Comparison of ENCODE assay signal across 36 cellular contexts in the genomic region with DNA sequence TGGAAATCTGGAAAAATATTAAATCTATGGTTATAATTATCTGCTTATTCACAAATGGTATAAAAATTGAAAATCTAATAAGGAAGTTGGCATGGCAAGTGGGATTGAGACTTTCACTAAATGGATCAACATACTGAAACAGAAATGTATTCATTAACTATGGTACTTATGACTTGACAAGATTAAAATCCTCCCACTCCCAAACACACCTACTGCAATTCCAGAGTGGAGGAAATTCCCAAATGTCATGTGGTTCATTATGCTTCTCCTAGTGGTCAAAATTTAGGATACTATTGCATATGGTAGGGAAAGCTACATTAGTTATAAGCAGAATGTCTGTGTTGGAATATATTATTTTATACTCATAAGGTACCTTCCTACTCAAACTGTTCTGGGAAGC.
"Had no signal": no experiment of that assay in that cellular context is flagged by ENCODE, and none has a peak within 500 bp of the region (broad histone marks: within the 10 kb centered on the region; RNA-seq: fewer than 3 reads in every experiment).

No MANE protein-coding gene starts in this region.

- H3K27me3 Mint-ChIP-seq: activated CD4-positive, alpha-beta memory T cell treated with anti-CD3 and anti-CD28 coated beads for 36 hours; activated CD4-positive, alpha-beta T cell treated with anti-CD3 and anti-CD28 coated beads, Interleukin-2, amount 10 ng/mL, durations not matched to agents 24 days and 14 days; activated CD8-positive, alpha-beta memory T cell treated with anti-CD3 and anti-CD28 coated beads, Interleukin-2, amount 10 ng/mL, durations not matched to agents 7 days and 5 days; activated naive CD4-positive, alpha-beta T cell treated with anti-CD3 and anti-CD28 coated beads, Interleukin-2, amount 10 ng/mL, durations not matched to agents 7 days and 5 days; activated naive CD4-positive, alpha-beta T cell treated with anti-CD3 and anti-CD28 coated beads, Interleukin-2, amount 50 U/mL, for 24 hours; activated naive CD8-positive, alpha-beta T cell; activated naive CD8-positive, alpha-beta T cell treated with anti-CD3 and anti-CD28 coated beads, Interleukin-2, amount 10 ng/mL, durations not matched to agents 7 days and 5 days; activated naive CD8-positive, alpha-beta T cell treated with anti-CD3 and anti-CD28 coated beads, Interleukin-2, amount 50 U/mL, for 24 hours; activated T-cell treated with anti-CD3 and anti-CD28 coated beads, Interleukin-2, amount 50 U/mL, for 24 hours had no signal

- H3K27ac Mint-ChIP-seq: activated B cell treated with CpG ODN at 0.5 μM for 24 hours; activated CD4-positive, alpha-beta memory T cell treated with anti-CD3 and anti-CD28 coated beads for 36 hours; activated CD4-positive, alpha-beta T cell treated with anti-CD3 and anti-CD28 coated beads, Interleukin-2, amount 10 ng/mL, durations not matched to agents 24 days and 14 days; activated CD8-positive, alpha-beta memory T cell treated with anti-CD3 and anti-CD28 coated beads, Interleukin-2, amount 10 ng/mL, durations not matched to agents 7 days and 5 days; activated CD8-positive, alpha-beta T cell treated with anti-CD3 and anti-CD28 coated beads, Interleukin-2, amount 10 ng/mL, durations not matched to agents 7 days and 5 days; activated naive CD4-positive, alpha-beta T cell treated with anti-CD3 and anti-CD28 coated beads, Interleukin-2, amount 10 ng/mL, durations not matched to agents 7 days and 5 days; activated naive CD4-positive, alpha-beta T cell treated with anti-CD3 and anti-CD28 coated beads, Interleukin-2, amount 50 U/mL, for 24 hours; activated naive CD8-positive, alpha-beta T cell; activated naive CD8-positive, alpha-beta T cell treated with anti-CD3 and anti-CD28 coated beads, Interleukin-2, amount 10 ng/mL, durations not matched to agents 7 days and 5 days; activated naive CD8-positive, alpha-beta T cell treated with anti-CD3 and anti-CD28 coated beads, Interleukin-2, amount 50 U/mL, for 24 hours; activated T-cell treated with anti-CD3 and anti-CD28 coated beads, Interleukin-2, amount 50 U/mL, for 24 hours; activated T-helper 2 cell treated with anti-CD3 and anti-CD28 coated beads, Interferon-gamma antibody, Interleukin-2, Interleukin-4, amounts not matched to agents 10 μg/mL and 5 μg/mL and 100 μg/mL, durations not matched to agents 14 hours and 24 hours and 36 hours; brain; T-helper 1 cell treated with Interleukin-12 subunit alpha and Interleukin-12 subunit beta and Interleukin-4 antibody, amounts not matched to agents 30 μg/mL and 1 μg/mL, for 36 hours; T-helper 2 cell treated with Interferon-gamma antibody and Interleukin-4, amounts not matched to agents 5 μg/mL and 100 μg/mL, for 36 hours had no signal

- H3K36me3 ChIP-seq: ascending aorta, breast epithelium had no signal

- DNase-seq: activated B cell treated with CpG ODN at 0.5 μM for 24 hours; activated CD4-positive, alpha-beta memory T cell treated with anti-CD3 and anti-CD28 coated beads for 36 hours; activated CD4-positive, alpha-beta T cell treated with anti-CD3 and anti-CD28 coated beads for 4 hours; activated CD4-positive, alpha-beta T cell treated with anti-CD3 and anti-CD28 coated beads, Interleukin-2, amount 10 ng/mL, durations not matched to agents 24 days and 14 days; activated CD4-positive, alpha-beta T cell treated with anti-CD3 and anti-CD28 coated beads, Interleukin-2, amount 50 U/mL, for 1 hour; activated CD4-positive, alpha-beta T cell treated with anti-CD3 and anti-CD28 coated beads, Interleukin-2, amount 50 U/mL, for 4 hours; activated CD4-positive, CD25-positive, alpha-beta regulatory T cell treated with anti-CD3 and anti-CD28 coated beads, Interleukin-2, amount 50 U/mL, for 72 hours; activated CD8-positive, alpha-beta memory T cell treated with anti-CD3 and anti-CD28 coated beads for 24 hours; activated CD8-positive, alpha-beta memory T cell treated with anti-CD3 and anti-CD28 coated beads, Interleukin-2, amount 10 ng/mL, durations not matched to agents 7 days and 5 days; activated CD8-positive, alpha-beta memory T cell treated with anti-CD3 and anti-CD28 coated beads, Interleukin-2, amount 50 U/mL, for 48 hours; activated CD8-positive, alpha-beta T cell treated with anti-CD3 and anti-CD28 coated beads, Interleukin-2, amount 10 ng/mL, durations not matched to agents 7 days and 5 days; activated effector memory CD4-positive, alpha-beta T cell treated with Interleukin-2 at 50 U/mL for 16 hours; activated gamma-delta T cell; activated naive CD4-positive, alpha-beta T cell treated with anti-CD3 and anti-CD28 coated beads, Interleukin-2, amount 10 ng/mL, durations not matched to agents 7 days and 5 days; activated naive CD4-positive, alpha-beta T cell treated with Interleukin-2 at 50 U/mL for 16 hours; activated naive CD8-positive, alpha-beta T cell treated with anti-CD3 and anti-CD28 coated beads, Interleukin-2, amount 10 ng/mL, durations not matched to agents 7 days and 5 days; activated naive CD8-positive, alpha-beta T cell treated with anti-CD3 and anti-CD28 coated beads, Interleukin-2, amount 50 U/mL, for 24 hours; activated T-cell treated with anti-CD3 and anti-CD28 coated beads, Interleukin-2, amount 50 U/mL, for 24 hours; activated T-cell treated with anti-CD3 and anti-CD28 coated beads, Interleukin-2, amount 50 U/mL, for 48 hours; amygdala; anterior cingulate cortex; central memory CD4-positive, alpha-beta T cell; SW 1271; T-helper 1 cell; T-helper 2 cell; T-helper 9 cell had no signal

- H3K4me1 Mint-ChIP-seq: activated B cell treated with CpG ODN at 0.5 μM for 24 hours; activated CD4-positive, alpha-beta T cell treated with anti-CD3 and anti-CD28 coated beads, Interleukin-2, amount 10 ng/mL, durations not matched to agents 24 days and 14 days; activated CD8-positive, alpha-beta memory T cell treated with anti-CD3 and anti-CD28 coated beads, Interleukin-2, amount 10 ng/mL, durations not matched to agents 7 days and 5 days; activated naive CD4-positive, alpha-beta T cell treated with anti-CD3 and anti-CD28 coated beads, Interleukin-2, amount 10 ng/mL, durations not matched to agents 7 days and 5 days; activated naive CD4-positive, alpha-beta T cell treated with anti-CD3 and anti-CD28 coated beads, Interleukin-2, amount 50 U/mL, for 24 hours; activated naive CD8-positive, alpha-beta T cell treated with anti-CD3 and anti-CD28 coated beads, Interleukin-2, amount 10 ng/mL, durations not matched to agents 7 days and 5 days; activated naive CD8-positive, alpha-beta T cell treated with anti-CD3 and anti-CD28 coated beads, Interleukin-2, amount 50 U/mL, for 24 hours had no signal

- ATAC-seq: activated CD8-positive, alpha-beta memory T cell treated with anti-CD3 and anti-CD28 coated beads, Interleukin-2, amount 10 ng/mL, durations not matched to agents 7 days and 5 days; activated CD8-positive, alpha-beta T cell treated with anti-CD3 and anti-CD28 coated beads, Interleukin-2, amount 10 ng/mL, durations not matched to agents 7 days and 5 days; activated naive CD8-positive, alpha-beta T cell treated with anti-CD3 and anti-CD28 coated beads, Interleukin-2, amount 50 U/mL, for 24 hours had no signal

- H3K36me3 Mint-ChIP-seq: activated CD4-positive, alpha-beta memory T cell treated with anti-CD3 and anti-CD28 coated beads for 36 hours; activated CD8-positive, alpha-beta memory T cell treated with anti-CD3 and anti-CD28 coated beads, Interleukin-2, amount 10 ng/mL, durations not matched to agents 7 days and 5 days; activated naive CD4-positive, alpha-beta T cell treated with anti-CD3 and anti-CD28 coated beads, Interleukin-2, amount 10 ng/mL, durations not matched to agents 7 days and 5 days; activated naive CD4-positive, alpha-beta T cell treated with anti-CD3 and anti-CD28 coated beads, Interleukin-2, amount 50 U/mL, for 24 hours; activated naive CD8-positive, alpha-beta T cell; activated naive CD8-positive, alpha-beta T cell treated with anti-CD3 and anti-CD28 coated beads, Interleukin-2, amount 10 ng/mL, durations not matched to agents 7 days and 5 days; brain had no signal

- FAIRE-seq: TTC549 had no signal

- H3K9me3 ChIP-seq: ascending aorta, breast epithelium had no signal

- H3K9me3 Mint-ChIP-seq: activated B cell treated with CpG ODN at 0.5 μM for 24 hours; activated CD4-positive, alpha-beta memory T cell treated with anti-CD3 and anti-CD28 coated beads for 36 hours; activated CD4-positive, alpha-beta T cell treated with anti-CD3 and anti-CD28 coated beads, Interleukin-2, amount 10 ng/mL, durations not matched to agents 24 days and 14 days; activated naive CD4-positive, alpha-beta T cell treated with anti-CD3 and anti-CD28 coated beads, Interleukin-2, amount 10 ng/mL, durations not matched to agents 7 days and 5 days; activated naive CD4-positive, alpha-beta T cell treated with anti-CD3 and anti-CD28 coated beads, Interleukin-2, amount 50 U/mL, for 24 hours; activated naive CD8-positive, alpha-beta T cell treated with anti-CD3 and anti-CD28 coated beads, Interleukin-2, amount 10 ng/mL, durations not matched to agents 7 days and 5 days; activated naive CD8-positive, alpha-beta T cell treated with anti-CD3 and anti-CD28 coated beads, Interleukin-2, amount 50 U/mL, for 24 hours; activated T-cell treated with anti-CD3 and anti-CD28 coated beads, Interleukin-2, amount 50 U/mL, for 24 hours; activated T-helper 2 cell treated with anti-CD3 and anti-CD28 coated beads, Interferon-gamma antibody, Interleukin-2, Interleukin-4, amounts not matched to agents 10 μg/mL and 5 μg/mL and 100 μg/mL, durations not matched to agents 14 hours and 24 hours and 36 hours; brain; T-helper 1 cell treated with Interleukin-12 subunit alpha and Interleukin-12 subunit beta and Interleukin-4 antibody, amounts not matched to agents 30 μg/mL and 1 μg/mL, for 36 hours; T-helper 2 cell treated with Interferon-gamma antibody and Interleukin-4, amounts not matched to agents 5 μg/mL and 100 μg/mL, for 36 hours had no signal

- H3K27me3 ChIP-seq: ascending aorta, breast epithelium had no signal

- H3K27ac ChIP-seq: ascending aorta, breast epithelium, VCaP had no signal

- H3K4me3 ChIP-seq: ascending aorta, breast epithelium had no signal

- H3K4me1 ChIP-seq: ascending aorta, breast epithelium had no signal

- H3K4me3 Mint-ChIP-seq: activated B cell treated with CpG ODN at 0.5 μM for 24 hours; activated CD4-positive, alpha-beta memory T cell treated with anti-CD3 and anti-CD28 coated beads for 36 hours; activated CD4-positive, alpha-beta T cell treated with anti-CD3 and anti-CD28 coated beads, Interleukin-2, amount 10 ng/mL, durations not matched to agents 24 days and 14 days; activated CD8-positive, alpha-beta memory T cell treated with anti-CD3 and anti-CD28 coated beads, Interleukin-2, amount 10 ng/mL, durations not matched to agents 7 days and 5 days; activated CD8-positive, alpha-beta T cell treated with anti-CD3 and anti-CD28 coated beads, Interleukin-2, amount 10 ng/mL, durations not matched to agents 7 days and 5 days; activated naive CD4-positive, alpha-beta T cell treated with anti-CD3 and anti-CD28 coated beads, Interleukin-2, amount 10 ng/mL, durations not matched to agents 7 days and 5 days; activated naive CD4-positive, alpha-beta T cell treated with anti-CD3 and anti-CD28 coated beads, Interleukin-2, amount 50 U/mL, for 24 hours; activated naive CD8-positive, alpha-beta T cell; activated naive CD8-positive, alpha-beta T cell treated with anti-CD3 and anti-CD28 coated beads, Interleukin-2, amount 10 ng/mL, durations not matched to agents 7 days and 5 days; activated naive CD8-positive, alpha-beta T cell treated with anti-CD3 and anti-CD28 coated beads, Interleukin-2, amount 50 U/mL, for 24 hours; activated T-cell treated with anti-CD3 and anti-CD28 coated beads, Interleukin-2, amount 50 U/mL, for 24 hours; brain; T-helper 1 cell treated with Interleukin-12 subunit alpha and Interleukin-12 subunit beta and Interleukin-4 antibody, amounts not matched to agents 30 μg/mL and 1 μg/mL, for 36 hours; T-helper 2 cell treated with Interferon-gamma antibody and Interleukin-4, amounts not matched to agents 5 μg/mL and 100 μg/mL, for 36 hours had no signal
